Comparison of ENCODE assay signal across 17 cellular contexts in the genomic region with DNA sequence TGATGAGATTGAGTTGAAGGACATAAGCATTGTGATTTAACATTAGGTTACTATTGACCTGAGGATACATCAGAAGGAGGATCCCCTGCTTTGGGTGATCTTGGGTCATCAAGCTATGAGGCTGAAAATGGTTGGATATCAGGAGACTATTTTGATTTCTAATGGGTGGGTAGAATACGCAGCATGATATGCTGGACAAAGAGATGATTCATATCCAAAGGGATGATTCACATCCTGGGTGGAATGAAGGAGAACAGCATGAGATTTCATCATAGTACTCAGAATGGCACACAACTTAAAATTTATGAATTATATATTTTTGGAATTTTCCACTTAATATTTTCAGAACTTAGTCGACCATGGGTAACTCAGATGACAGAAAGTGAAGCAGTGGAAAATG.
A peak's percentile ranks its signal among the peaks of the same experiment; 100 is the strongest.
DNase-seq lines count a peak whose midpoint lies in the region; TF ChIP-seq lines count a peak whose summit lies in the region.
"Had no signal": no experiment of that assay in that cellular context is flagged by ENCODE, and none has a peak within 500 bp of the region (broad histone marks: within the 10 kb centered on the region; RNA-seq: fewer than 3 reads in every experiment).

No MANE protein-coding gene starts in this region.

- H3K27me3 ChIP-seq in BE2C = no peaks in the 10 kb centered on the region

- H3K36me3 ChIP-seq in BE2C = no peaks in the 10 kb centered on the region
- H3K36me3 ChIP-seq: thoracic aorta had no signal

- DNase-seq in DMS53 (lab: John Stamatoyannopoulos, UW) (peak; percentile 46), DMS53 treated with DMSO at 0.1 percent for 48 hours (lab: John Stamatoyannopoulos, UW; ENCODE audit: unreplicated experiment) (no peak), SW480 (ENCODE audit: low spot score) (peak; percentile 27), fibroblast of the aortic adventitia (ENCODE audit: low read depth) (peak; percentile 77), stromal cell of bone marrow (ENCODE audit: low read depth) (peak; percentile 54), mucosa of gallbladder (ENCODE audit: low spot score) (no peak), BE2C (no peak), NCI-H187 (lab: John Stamatoyannopoulos, UW) (no peak)
- DNase-seq: activated naive CD4-positive, alpha-beta T cell treated with anti-CD3 and anti-CD28 coated beads, Interleukin-2, amount 50 U/mL, for 16 hours; CD4-positive, alpha-beta memory T cell; hypothalamus; NCI-H2029 treated with DMSO at 0.1 percent for 48 hours; NCI-H526; PC-9; stimulated activated CD4-positive, alpha-beta T cell treated with anti-CD3 and anti-CD28 coated beads, Interleukin-2, amount 100 ng/mL, for 48 hours; stimulated activated CD8-positive, alpha-beta memory T cell treated with anti-CD3 and anti-CD28 coated beads, Interleukin-4, amount 100 ng/mL, for 48 hours had no signal

- H3K9me3 ChIP-seq in BE2C = no peaks in the 10 kb centered on the region
- H3K9me3 ChIP-seq: thoracic aorta had no signal

- TF ChIP-seq CTCF in fibroblast of the aortic adventitia (IDR thresholded peaks at IDR 0.05; ENCODE audit: insufficient read depth, low read length) (no peak), BE2C (IDR thresholded peaks at IDR 0.05; ENCODE audit: low read depth, low read length) (no peak)

- H3K4me3 ChIP-seq in fibroblast of the aortic adventitia (ENCODE audit: low read depth, low read length) = no peak overlapping the region
- H3K4me3 ChIP-seq in BE2C (ENCODE audit: low read depth, low read length) = no peak overlapping the region
- H3K4me3 ChIP-seq: PC-9, thoracic aorta had no signal

- no peaks in the 10 kb centered on the region for H3K4me1 ChIP-seq in BE2C

Comparison
In these comparisons a context has a peak if more than half of its experiments do, and no peak if none do; other contexts are left out.
1. DNase-seq: peak in DMS53 (single experiment), SW480 (single experiment), fibroblast of the aortic adventitia (single experiment) and stromal cell of bone marrow (single experiment); none in DMS53 treated with DMSO at 0.1 percent for 48 hours (single experiment), mucosa of gallbladder (single experiment), BE2C (single experiment) and NCI-H187 (0 of 2).